Comparison of ENCODE assay signal across 1 cellular context in genomic region chr20:37647946-37648345, GRCh38.
TF ChIP-seq lines count a peak whose summit lies in the region.

No MANE protein-coding gene starts in this region.

TF ChIP-seq in HepG2, 621 proteins besides CTCF, POLR2A, EP300 and RAD21:
- TF ChIP-seq ZNF451 (CRISPR knock-in tag; IDR thresholded peaks at IDR 0.05) (no peak), ZKSCAN1 (IDR thresholded peaks at IDR 0.05; ENCODE audit: low read length) (0 out of 2 replicates have a peak, but pooled peaks have one; percentile 12)
